Comparison of ENCODE assay signal across 1 cellular context in genomic region chr2:178414266-178415247, GRCh38.
A peak's percentile ranks its signal among the peaks of the same experiment; 100 is the strongest.
TF ChIP-seq lines count a peak whose summit lies in the region.

No MANE protein-coding gene starts in this region.

TF ChIP-seq in K562, 482 proteins besides CTCF, POLR2A, EP300 and RAD21 (continued from another document and continues in another):
- TF ChIP-seq ZBTB40 (IDR thresholded peaks at IDR 0.05): no peak
- no peak for TF ChIP-seq ZBTB40 (CRISPR knock-in tag; IDR thresholded peaks at IDR 0.05)
- 0 out of 2 replicates have a peak, but pooled peaks have one; percentile 65 for TF ChIP-seq EHMT2 (IDR thresholded peaks at IDR 0.05)
- TF ChIP-seq HIVEP1 (CRISPR knock-in tag; IDR thresholded peaks at IDR 0.05): 0 out of 2 replicates have a peak, but pooled peaks have one; percentile 52
- peak; percentile 99 for TF ChIP-seq CEBPB (tag; IDR thresholded peaks at IDR 0.05)
- TF ChIP-seq FOXP1 (CRISPR knock-in tag; IDR thresholded peaks at IDR 0.05): peak; percentile 6; the same call in 1 of the 2 replicates
- no peak for TF ChIP-seq NCOA2 (IDR thresholded peaks at IDR 0.05; ENCODE audit: partially characterized antibody in 2 of 2)
- no peak for TF ChIP-seq MCM3 (IDR thresholded peaks at IDR 0.05)
- TF ChIP-seq RFX7 (CRISPR knock-in tag; IDR thresholded peaks at IDR 0.05): no peak
- TF ChIP-seq ZNF75A (CRISPR knock-in tag; IDR thresholded peaks at IDR 0.05): no peak
- TF ChIP-seq RHOXF2B (CRISPR knock-in tag; conservative IDR thresholded peaks at IDR 0.05): no peak
- no peak for TF ChIP-seq ZNF444 (CRISPR knock-in tag; IDR thresholded peaks at IDR 0.05)
- TF ChIP-seq SMARCC2 (IDR thresholded peaks at IDR 0.05; ENCODE audit: low read depth): no peak
- TF ChIP-seq ZNF146 (CRISPR knock-in tag; IDR thresholded peaks at IDR 0.05; ENCODE audit: unreplicated experiment): no peak
- no peak for TF ChIP-seq ZNF134 (CRISPR knock-in tag; conservative IDR thresholded peaks at IDR 0.05)
- TF ChIP-seq ZBTB34 (CRISPR knock-in tag; IDR thresholded peaks at IDR 0.05): no peak
- no peak for TF ChIP-seq CEBPZ (IDR thresholded peaks at IDR 0.05; ENCODE audit: borderline replicate concordance, low read depth, low read length)
- no peak for TF ChIP-seq VEZF1 (CRISPR knock-in tag; IDR thresholded peaks at IDR 0.05)
- TF ChIP-seq E2F4 (CRISPR knock-in tag; IDR thresholded peaks at IDR 0.05; ENCODE audit: low read depth): 0 out of 2 replicates have a peak, but pooled peaks have one; percentile 41
- TF ChIP-seq KLF1 (tag; IDR thresholded peaks at IDR 0.05): no peak
- no peak; the same call in none of the 2 replicates for TF ChIP-seq ARID1B (IDR thresholded peaks at IDR 0.05)
- TF ChIP-seq ZNF512 (tag; IDR thresholded peaks at IDR 0.05): no peak
- no peak for TF ChIP-seq PHF20 (IDR thresholded peaks at IDR 0.05; ENCODE audit: partially characterized antibody)
- TF ChIP-seq EGR1 (conservative IDR thresholded peaks at IDR 0.05): no peak
- TF ChIP-seq TAL1 (IDR thresholded peaks at IDR 0.05): no peak
- no peak for TF ChIP-seq FOXP4 (CRISPR knock-in tag; IDR thresholded peaks at IDR 0.05; ENCODE audit: borderline replicate concordance)
- TF ChIP-seq MEF2A (IDR thresholded peaks at IDR 0.05; ENCODE audit: control insufficient read depth, low read depth, low read length): no peak; the same call in 1 of the 2 replicates
- TF ChIP-seq HDAC3 (IDR thresholded peaks at IDR 0.05; ENCODE audit: borderline replicate concordance, partially characterized antibody): peak; percentile 53
- TF ChIP-seq CBX2 (IDR thresholded peaks at IDR 0.05; ENCODE audit: insufficient read depth, low read length, poor library complexity, severe bottlenecking): no peak
- TF ChIP-seq NFYB (IDR thresholded peaks at IDR 0.05; ENCODE audit: extremely low read depth, insufficient read length): no peak
- no peak for TF ChIP-seq HSF4 (CRISPR knock-in tag; IDR thresholded peaks at IDR 0.05; ENCODE audit: borderline replicate concordance)
- TF ChIP-seq BMI1 (IDR thresholded peaks at IDR 0.05; ENCODE audit: low read length): peak; percentile 73
- no peak for TF ChIP-seq ZNF277 (CRISPR knock-in tag; IDR thresholded peaks at IDR 0.05; ENCODE audit: borderline replicate concordance)
- no peak for TF ChIP-seq ATF6 (CRISPR knock-in tag; IDR thresholded peaks at IDR 0.05)
- TF ChIP-seq KLF16 (IDR thresholded peaks at IDR 0.05): peak; percentile 71
- no peak for TF ChIP-seq KLF13 (tag; IDR thresholded peaks at IDR 0.05; ENCODE audit: borderline replicate concordance, low read depth)
